8 cellular contexts compared by ENCODE assay signal in the genomic region with DNA sequence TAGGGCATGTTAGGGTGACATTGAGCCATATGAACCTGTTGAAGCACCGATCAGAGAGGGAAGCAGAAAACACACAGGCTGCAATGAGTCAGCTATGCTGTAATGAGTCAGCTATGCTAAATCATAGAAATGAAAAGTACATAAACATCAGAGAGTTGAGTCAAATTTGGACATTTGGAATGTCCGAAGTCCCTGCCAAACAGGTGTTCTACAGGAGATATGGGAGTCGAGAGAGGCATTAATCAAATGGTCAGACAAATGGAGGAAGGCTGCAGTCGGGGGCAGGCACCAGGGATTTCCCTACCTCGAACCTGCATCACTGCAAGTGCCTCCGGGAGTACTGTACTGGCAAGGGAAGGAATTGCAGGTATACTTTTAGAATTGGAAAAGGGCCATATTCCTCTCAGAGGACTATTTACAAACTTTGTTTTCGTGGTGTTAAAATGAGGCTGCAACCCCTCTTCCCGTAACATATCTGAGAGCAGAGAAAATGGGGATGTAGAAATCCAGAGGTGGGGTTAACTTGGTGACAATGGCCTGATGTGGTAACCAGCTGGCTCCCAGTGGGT. TPM values are rescaled to one million over a fixed set of nuclear protein-coding genes. Genes with fewer than 3 reads are reported as not detected.
A peak's percentile ranks its signal among the peaks of the same experiment; 100 is the strongest.
DNase-seq lines count a peak whose midpoint lies in the region; ATAC-seq, FAIRE-seq and TF ChIP-seq lines count a peak whose summit lies in the region.

No MANE protein-coding gene starts in this region.

- H3K27ac ChIP-seq in pancreas: no peak overlapping the region

- no peak for TF ChIP-seq CTCF in pancreas (IDR thresholded peaks at IDR 0.05)

- 14 to 15% methylated on average over 8 of the region's 8 CpGs for WGBS in pancreas, 2 donors

- peaks cover 0 to 9% (median 8%) of the 10 kb centered on the region in 3 donors for H3K4me1 ChIP-seq in pancreas

- H3K9me3 ChIP-seq in pancreas: no peaks in the 10 kb centered on the region

- intact Hi-C loops in pancreas (cut with DNase I): no loop called here

- no peaks in the 10 kb centered on the region for H3K36me3 ChIP-seq in pancreas

- DNase-seq in NOMO-1 treated with DMSO at 0.1 percent for 48 hours (lab: John Stamatoyannopoulos, UW; ENCODE audit: unreplicated experiment): peak; percentile 16
- DNase-seq in NOMO-1 treated with dmso at 0.1 percent for 144 hours (lab: John Stamatoyannopoulos, UW; ENCODE audit: unreplicated experiment): no peak
- peak; percentile 56 for DNase-seq in H4 (ENCODE audit: low spot score)
- DNase-seq in M059J (ENCODE audit: low read depth): peak; percentile 73
- peak; percentile 41 for DNase-seq in astrocyte of the hippocampus (ENCODE audit: low read depth, low spot score)
- peak in 3 of 6 donors; percentile 21 to 56 (median 55) for DNase-seq in pancreas
- no peak for DNase-seq in activated gamma-delta T cell treated with Interleukin-2 at 50 U/mL for 16 hours
- no peak for DNase-seq in NCI-H345 (lab: John Stamatoyannopoulos, UW)

- ATAC-seq in pancreas: peak; percentile 82 to 91 (median 90)

- H3K4me3 ChIP-seq in pancreas: no peak overlapping the region

- no peak for FAIRE-seq in pancreas (lab: Jason Lieb, UNC)

- H3K27me3 ChIP-seq in pancreas: no peaks in the 10 kb centered on the region

RNA-seq across cellular contexts. Expression of a gene that starts 8.8 kb away (rescaled TPM):
- 26.2 and 28.8 TPM in 2 replicates for total RNA-seq in H4 (2014; rRNA removed; shearing (Covaris generic))
- 51.3 and 73.1 TPM in 2 replicates for total RNA-seq in M059J (2014; rRNA removed; shearing (Covaris generic))
- total RNA-seq in pancreas: 10 to 100 TPM in 4 of 6 donors, 1 to 10 TPM in 2; 7.4 to 18.5 (median 11.3) TPM
- 1 to 10 TPM; 3.6 to 5.5 TPM for polyA plus RNA-seq in pancreas

Comparison
In these comparisons a context has a peak if more than half of its experiments do, and no peak if none do; other contexts are left out.
1. DNase-seq: peak in NOMO-1 treated with DMSO at 0.1 percent for 48 hours (single experiment), H4 (single experiment), M059J (single experiment) and astrocyte of the hippocampus (single experiment); none in NOMO-1 treated with dmso at 0.1 percent for 144 hours (single experiment), activated gamma-delta T cell treated with Interleukin-2 at 50 U/mL for 16 hours (single experiment) and NCI-H345 (single experiment).